In genomic region chr18:70132999-70133398, GRCh38 we compare ENCODE assay signal across 12 cellular contexts.
DNase-seq lines count a peak whose midpoint lies in the region; ATAC-seq and TF ChIP-seq lines count a peak whose summit lies in the region.
"Had no signal": no experiment of that assay in that cellular context is flagged by ENCODE, and none has a peak within 500 bp of the region (broad histone marks: within the 10 kb centered on the region; RNA-seq: fewer than 3 reads in every experiment).

No MANE protein-coding gene starts in this region.

- intact Hi-C loops in MCF 10A (cut with micrococcal nuclease): no loop called here
- intact Hi-C loops in breast epithelium (cut with DNase I; ENCODE audit: low total_unique reads): no loop called here
- intact Hi-C loops in ascending aorta (cut with DNase I): loop anchor here (5.0 kb wide), 1 partner anchor 86 kb away; no protein-coding TSS in a partner anchor
- intact Hi-C loops in lower leg skin (cut with DNase I; ENCODE audit: low total_unique reads): no loop called here

- no peak for TF ChIP-seq POLR2A in breast epithelium (IDR thresholded peaks at IDR 0.05)
- no peak for TF ChIP-seq POLR2A in lower leg skin (IDR thresholded peaks at IDR 0.05)

- no peak for ATAC-seq in foreskin keratinocyte
- ATAC-seq: activated CD4-positive, alpha-beta T cell treated with anti-CD3 and anti-CD28 coated beads for 36 hours had no signal

- WGBS in lower leg skin, 2 donors: 60 to 67% methylated on average over 2 of the region's 2 CpGs

- peak; percentile 60 for DNase-seq in MCF 10A (ENCODE audit: unreplicated experiment)
- DNase-seq in breast epithelium (ENCODE audit: low spot score in 2 of 2): no peak
- peak in 1 of 2 donors; percentile 74 for DNase-seq in ascending aorta (ENCODE audit: low spot score in 2 of 2)
- peak; percentile 18 to 40 for DNase-seq in foreskin keratinocyte
- peak; percentile 94 for DNase-seq in stromal cell of bone marrow (ENCODE audit: low read depth)
- no peak for DNase-seq in lower leg skin (ENCODE audit: low spot score in 2 of 2)
- no peak for DNase-seq in NCI-H2081 treated with DMSO at 0.1 percent for 48 hours (lab: John Stamatoyannopoulos, UW)
- no peak for DNase-seq in activated naive CD8-positive, alpha-beta T cell treated with anti-CD3 and anti-CD28 coated beads for 36 hours
- DNase-seq: activated CD4-positive, alpha-beta T cell treated with anti-CD3 and anti-CD28 coated beads for 36 hours; GF-D8; NCI-H2029 treated with DMSO at 0.1 percent for 48 hours had no signal

- H3K27ac ChIP-seq in breast epithelium (no peak overlapping the region), ascending aorta (peak overlapping the region; percentile 36 to 60), foreskin keratinocyte (no peak overlapping the region)

- no peaks in the 10 kb centered on the region for H3K27me3 Mint-ChIP-seq in MCF 10A (ENCODE audit: insufficient read depth, unreplicated experiment)
- no peaks in the 10 kb centered on the region for H3K27me3 Mint-ChIP-seq in activated naive CD8-positive, alpha-beta T cell treated with anti-CD3 and anti-CD28 coated beads for 36 hours
- H3K27me3 Mint-ChIP-seq: activated CD4-positive, alpha-beta T cell treated with anti-CD3 and anti-CD28 coated beads for 36 hours had no signal

- no peaks in the 10 kb centered on the region for H3K9me3 ChIP-seq in breast epithelium
- H3K9me3 ChIP-seq in ascending aorta: no peaks in the 10 kb centered on the region

- H3K36me3 Mint-ChIP-seq in MCF 10A (ENCODE audit: insufficient read depth, unreplicated experiment): no peaks in the 10 kb centered on the region
- H3K36me3 Mint-ChIP-seq in activated naive CD8-positive, alpha-beta T cell treated with anti-CD3 and anti-CD28 coated beads for 36 hours: peaks cover 35% of the 10 kb centered on the region

- TF ChIP-seq CTCF in MCF 10A (IDR thresholded peaks at IDR 0.05; ENCODE audit: unreplicated experiment) (no peak), breast epithelium (IDR thresholded peaks at IDR 0.05) (no peak), ascending aorta (IDR thresholded peaks at IDR 0.05) (no peak), foreskin keratinocyte (conservative IDR thresholded peaks at IDR 0.05) (no peak), lower leg skin (IDR thresholded peaks at IDR 0.05) (no peak)

- H3K27ac Mint-ChIP-seq in MCF 10A (ENCODE audit: low read depth, unreplicated experiment): no peak overlapping the region
- no peak overlapping the region for H3K27ac Mint-ChIP-seq in activated naive CD8-positive, alpha-beta T cell treated with anti-CD3 and anti-CD28 coated beads for 36 hours
- H3K27ac Mint-ChIP-seq: activated CD4-positive, alpha-beta T cell treated with anti-CD3 and anti-CD28 coated beads for 36 hours had no signal

- no peaks in the 10 kb centered on the region for H3K4me1 ChIP-seq in breast epithelium
- peaks cover 0 to 5% of the 10 kb centered on the region in 2 donors for H3K4me1 ChIP-seq in ascending aorta
- H3K4me1 ChIP-seq in foreskin keratinocyte: no peaks in the 10 kb centered on the region

- H3K9me3 Mint-ChIP-seq in MCF 10A (ENCODE audit: unreplicated experiment): no peaks in the 10 kb centered on the region
- peaks cover 2% of the 10 kb centered on the region for H3K9me3 Mint-ChIP-seq in activated naive CD8-positive, alpha-beta T cell treated with anti-CD3 and anti-CD28 coated beads for 36 hours

- H3K27me3 ChIP-seq in breast epithelium (no peaks in the 10 kb centered on the region), ascending aorta (no peaks in the 10 kb centered on the region), foreskin keratinocyte (no peaks in the 10 kb centered on the region)

- no peaks in the 10 kb centered on the region for H3K36me3 ChIP-seq in breast epithelium
- no peaks in the 10 kb centered on the region for H3K36me3 ChIP-seq in ascending aorta

- CTCF ChIA-PET in MCF 10A (lab: Yijun Ruan, JAX): interaction anchor here (0.7 kb wide), 1 partner anchor 18 kb away, joined by 3 read pairs; no protein-coding TSS in a partner anchor

- H3K4me3 Mint-ChIP-seq in MCF 10A (ENCODE audit: unreplicated experiment): no peak overlapping the region
- no peak overlapping the region for H3K4me3 Mint-ChIP-seq in activated naive CD8-positive, alpha-beta T cell treated with anti-CD3 and anti-CD28 coated beads for 36 hours
- H3K4me3 Mint-ChIP-seq: activated CD4-positive, alpha-beta T cell treated with anti-CD3 and anti-CD28 coated beads for 36 hours had no signal

- POLR2A ChIA-PET in MCF 10A (lab: Yijun Ruan, JAX): interaction anchor here (0.7 kb wide), 1 partner anchor 19 kb away, joined by 3 read pairs; no protein-coding TSS in a partner anchor

- H3K4me1 Mint-ChIP-seq in MCF 10A (ENCODE audit: insufficient read depth, unreplicated experiment): peaks cover 11% of the 10 kb centered on the region
- H3K4me1 Mint-ChIP-seq in activated naive CD8-positive, alpha-beta T cell treated with anti-CD3 and anti-CD28 coated beads for 36 hours: no peaks in the 10 kb centered on the region
- H3K4me1 Mint-ChIP-seq: activated CD4-positive, alpha-beta T cell treated with anti-CD3 and anti-CD28 coated beads for 36 hours had no signal

- BruUV-seq in MCF 10A (replicated peaks; lab: Mats Ljungman, UMichigan): no TSS peak

- H3K4me3 ChIP-seq in breast epithelium (no peak overlapping the region), ascending aorta (no peak overlapping the region), lower leg skin (ENCODE audit: low read depth, poor library complexity, severe bottlenecking) (no peak overlapping the region)
- H3K4me3 ChIP-seq: lung had no signal

Comparison
In these comparisons a context has a peak if more than half of its experiments do, and no peak if none do; other contexts are left out.
1. DNase-seq: peak in MCF 10A (single experiment), foreskin keratinocyte (2 of 2) and stromal cell of bone marrow (single experiment); none in breast epithelium (0 of 2), lower leg skin (0 of 2), NCI-H2081 treated with DMSO at 0.1 percent for 48 hours (single experiment) and activated naive CD8-positive, alpha-beta T cell treated with anti-CD3 and anti-CD28 coated beads for 36 hours (single experiment).
2. H3K27ac ChIP-seq: peak in ascending aorta (2 of 2); none in breast epithelium (0 of 2) and foreskin keratinocyte (single experiment).